In the genomic region with DNA sequence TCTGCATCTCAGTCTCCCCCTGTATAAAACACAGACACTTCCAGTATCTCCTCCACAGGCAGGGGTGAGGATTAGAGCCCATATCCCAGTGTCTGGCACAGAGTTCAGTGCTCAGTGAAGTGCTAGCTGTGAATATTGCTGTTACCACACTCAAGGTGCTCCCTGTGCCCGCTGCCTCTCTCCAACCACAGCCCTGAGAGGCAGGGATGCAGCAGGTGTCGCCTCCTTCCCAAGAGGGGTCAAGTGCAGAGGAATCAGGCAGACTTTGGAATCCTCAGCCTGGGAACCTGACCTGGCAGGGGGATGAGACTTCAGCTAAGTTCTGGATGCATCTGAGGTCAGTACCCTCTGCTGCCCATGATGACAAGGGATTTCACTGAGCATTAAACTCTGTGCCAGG, we compare ENCODE assay signal across 23 cellular contexts.
A peak's percentile ranks its signal among the peaks of the same experiment; 100 is the strongest.
DNase-seq lines count a peak whose midpoint lies in the region; ATAC-seq and TF ChIP-seq lines count a peak whose summit lies in the region.
"Had no signal": no experiment of that assay in that cellular context is flagged by ENCODE, and none has a peak within 500 bp of the region (broad histone marks: within the 10 kb centered on the region; RNA-seq: fewer than 3 reads in every experiment).

No MANE protein-coding gene starts in this region.

- H3K23ac ChIP-seq in neuronal stem cell (ENCODE audit: low read depth, low read length, poor library complexity): no peak overlapping the region

- no peak overlapping the region for H3K14ac ChIP-seq in neuronal stem cell (ENCODE audit: low read length)

- no peak overlapping the region for H3K9ac ChIP-seq in neuronal stem cell (ENCODE audit: low read depth, low read length, poor library complexity)
- H3K9ac ChIP-seq: BLaER1 treated with 17β-estradiol and CSF1 and Interleukin-3, amounts not matched to agents 10 nM and 100 nM had no signal

- H3K36me3 ChIP-seq in neuronal stem cell (replicated peaks in 1 of 2; ENCODE audit: control insufficient read depth in 2 of 2, insufficient read depth in 2 of 2, low read length in 2 of 2) (peaks cover 0 to 4% of the 10 kb centered on the region in 2 donors), WERI-Rb-1 (no peaks in the 10 kb centered on the region)
- H3K36me3 ChIP-seq: BE2C; BLaER1 treated with 17β-estradiol and CSF1 and Interleukin-3, amounts not matched to agents 10 nM and 100 nM; HAP-1 had no signal

- DNase-seq in activated CD8-positive, alpha-beta memory T cell treated with anti-CD3 and anti-CD28 coated beads for 24 hours: peak; percentile 15
- no peak for DNase-seq in activated CD8-positive, alpha-beta memory T cell treated with anti-CD3 and anti-CD28 coated beads, Interleukin-2, amount 10 ng/mL, durations not matched to agents 7 days and 5 days
- DNase-seq in left lobe of liver (ENCODE audit: low spot score): peak; percentile 39
- DNase-seq in neuronal stem cell (ENCODE audit: low spot score): no peak
- DNase-seq in NCI-H510A (lab: John Stamatoyannopoulos, UW): no peak
- DNase-seq in WERI-Rb-1: no peak
- DNase-seq in NCI-H2171 (lab: John Stamatoyannopoulos, UW): no peak
- DNase-seq: ACHN; AML-193; BE2C; CD4-positive, alpha-beta T cell; CD8-positive, alpha-beta memory T cell; DMS 273 treated with DMSO at 0.1 percent for 48 hours; DMS53; DMS79 treated with DMSO at 0.1 percent for 48 hours; GF-D8; HFFc6 had no signal

- no peaks in the 10 kb centered on the region for H3K79me1 ChIP-seq in neuronal stem cell (ENCODE audit: low read depth, low read length)

- H3K4me3 ChIP-seq in neuronal stem cell (ENCODE audit: low read length in 2 of 2) (no peak overlapping the region), WERI-Rb-1 (ENCODE audit: low read depth, low read length) (no peak overlapping the region)
- H3K4me3 ChIP-seq: A549; BLaER1 treated with 17β-estradiol and CSF1 and Interleukin-3, amounts not matched to agents 10 nM and 100 nM; GM23338; HAP-1 had no signal

- CTCF ChIA-PET in activated CD8-positive, alpha-beta memory T cell treated with anti-CD3 and anti-CD28 coated beads, Interleukin-2, amount 10 ng/mL, durations not matched to agents 7 days and 5 days (lab: Charles Lee): no interaction called here

- H3K9me3 ChIP-seq in neuronal stem cell (replicated peaks in 1 of 2; ENCODE audit: control insufficient read depth in 2 of 2, insufficient read depth in 1 of 2, low read depth in 1 of 2, low read length in 2 of 2): no peaks in the 10 kb centered on the region
- H3K9me3 ChIP-seq in WERI-Rb-1 (ENCODE audit: severe bottlenecking): no peaks in the 10 kb centered on the region
- H3K9me3 ChIP-seq: A549; BE2C; BLaER1 treated with 17β-estradiol and CSF1 and Interleukin-3, amounts not matched to agents 10 nM and 100 nM; HAP-1 had no signal

- H3K27ac ChIP-seq in neuronal stem cell (replicated peaks; ENCODE audit: low read length): no peak overlapping the region
- H3K27ac ChIP-seq in WERI-Rb-1: no peak overlapping the region
- H3K27ac ChIP-seq: 22Rv1; A549; BLaER1 treated with 17β-estradiol and CSF1 and Interleukin-3, amounts not matched to agents 10 nM and 100 nM had no signal

- H3K27me3 ChIP-seq in neuronal stem cell (ENCODE audit: control insufficient read depth in 3 of 3, insufficient read depth in 3 of 3, low read depth in 1 of 3, low read length in 3 of 3) (no peaks in the 10 kb centered on the region), WERI-Rb-1 (ENCODE audit: insufficient read depth, low read depth, severe bottlenecking) (no peaks in the 10 kb centered on the region)
- H3K27me3 ChIP-seq: BE2C; BLaER1 treated with 17β-estradiol and CSF1 and Interleukin-3, amounts not matched to agents 10 nM and 100 nM had no signal

- H3K4me1 ChIP-seq in neuronal stem cell (ENCODE audit: control insufficient read depth in 2 of 2, insufficient read depth in 1 of 2, low read depth in 1 of 2, low read length in 2 of 2): no peaks in the 10 kb centered on the region
- H3K4me1 ChIP-seq: BE2C; BLaER1 treated with 17β-estradiol and CSF1 and Interleukin-3, amounts not matched to agents 10 nM and 100 nM; HAP-1 had no signal

- no peak overlapping the region for H2BK120ac ChIP-seq in neuronal stem cell (ENCODE audit: low read depth, low read length)

- H3K36me3 Mint-ChIP-seq in activated CD8-positive, alpha-beta memory T cell treated with anti-CD3 and anti-CD28 coated beads, Interleukin-2, amount 10 ng/mL, durations not matched to agents 7 days and 5 days: no peaks in the 10 kb centered on the region
- H3K36me3 Mint-ChIP-seq: CD14-positive monocyte; CD8-positive, alpha-beta memory T cell had no signal

- H3K27me3 Mint-ChIP-seq in activated CD8-positive, alpha-beta memory T cell treated with anti-CD3 and anti-CD28 coated beads, Interleukin-2, amount 10 ng/mL, durations not matched to agents 7 days and 5 days: no peaks in the 10 kb centered on the region
- H3K27me3 Mint-ChIP-seq: CD4-positive, alpha-beta T cell; CD8-positive, alpha-beta memory T cell had no signal

- no peak overlapping the region for H2BK12ac ChIP-seq in neuronal stem cell (ENCODE audit: low read length)

- no peak for ATAC-seq in activated CD8-positive, alpha-beta memory T cell treated with anti-CD3 and anti-CD28 coated beads, Interleukin-2, amount 10 ng/mL, durations not matched to agents 7 days and 5 days
- ATAC-seq in left lobe of liver: no peak
- ATAC-seq: A549, GM23338 had no signal

- H3K4me2 ChIP-seq in neuronal stem cell (ENCODE audit: insufficient read depth, low read length, poor library complexity, severe bottlenecking): no peak overlapping the region
- H3K4me2 ChIP-seq: A549; BLaER1 treated with 17β-estradiol and CSF1 and Interleukin-3, amounts not matched to agents 10 nM and 100 nM; GM23338 had no signal

- no peak for TF ChIP-seq CTCF in WERI-Rb-1 (IDR thresholded peaks at IDR 0.05; ENCODE audit: low read depth, low read length)

- no peak overlapping the region for H4K8ac ChIP-seq in neuronal stem cell (ENCODE audit: low read depth, low read length)

- H2AFZ ChIP-seq in neuronal stem cell (ENCODE audit: low read length): no peak overlapping the region
- H2AFZ ChIP-seq: GM23338 had no signal

- H3K4me3 Mint-ChIP-seq in activated CD8-positive, alpha-beta memory T cell treated with anti-CD3 and anti-CD28 coated beads, Interleukin-2, amount 10 ng/mL, durations not matched to agents 7 days and 5 days: no peak overlapping the region
- H3K4me3 Mint-ChIP-seq: CD14-positive monocyte; CD4-positive, alpha-beta T cell; CD8-positive, alpha-beta memory T cell; GM23338; HFFc6 had no signal

- no peak overlapping the region for H2BK15ac ChIP-seq in neuronal stem cell (ENCODE audit: low read length)

- no peaks in the 10 kb centered on the region for H3K9me3 Mint-ChIP-seq in activated CD8-positive, alpha-beta memory T cell treated with anti-CD3 and anti-CD28 coated beads, Interleukin-2, amount 10 ng/mL, durations not matched to agents 7 days and 5 days (ENCODE audit: low read depth)
- H3K9me3 Mint-ChIP-seq: CD4-positive, alpha-beta T cell; HFFc6 had no signal

- H2AK5ac ChIP-seq in neuronal stem cell (ENCODE audit: low read depth, low read length): no peak overlapping the region

- H3K4ac ChIP-seq in neuronal stem cell (ENCODE audit: low read length): no peak overlapping the region

- no peak overlapping the region for H4K91ac ChIP-seq in neuronal stem cell (ENCODE audit: low read depth, low read length, poor library complexity)

- no CpG with 5 or more reads among the region's 2 CpGs for WGBS in neuronal stem cell (ENCODE audit: extremely low coverage in 2 of 2, insufficient read length in 2 of 2, insufficient replicate concordance in 1 of 2), 2 donors

- no peak overlapping the region for H3K27ac Mint-ChIP-seq in activated CD8-positive, alpha-beta memory T cell treated with anti-CD3 and anti-CD28 coated beads, Interleukin-2, amount 10 ng/mL, durations not matched to agents 7 days and 5 days
- H3K27ac Mint-ChIP-seq: CD14-positive monocyte; CD4-positive, alpha-beta T cell; CD8-positive, alpha-beta memory T cell; GM23338; HFFc6 had no signal

- no peaks in the 10 kb centered on the region for H3K4me1 Mint-ChIP-seq in activated CD8-positive, alpha-beta memory T cell treated with anti-CD3 and anti-CD28 coated beads, Interleukin-2, amount 10 ng/mL, durations not matched to agents 7 days and 5 days
- H3K4me1 Mint-ChIP-seq: CD14-positive monocyte; CD8-positive, alpha-beta memory T cell had no signal

- peak overlapping the region; percentile 11 for H3K18ac ChIP-seq in neuronal stem cell (ENCODE audit: low read length)

- H2BK5ac ChIP-seq in neuronal stem cell (ENCODE audit: low read length): no peak overlapping the region

Comparison
In these comparisons a context has a peak if more than half of its experiments do, and no peak if none do; other contexts are left out.
1. DNase-seq: peak in activated CD8-positive, alpha-beta memory T cell treated with anti-CD3 and anti-CD28 coated beads for 24 hours (single experiment) and left lobe of liver (single experiment); none in activated CD8-positive, alpha-beta memory T cell treated with anti-CD3 and anti-CD28 coated beads, Interleukin-2, amount 10 ng/mL, durations not matched to agents 7 days and 5 days (single experiment), neuronal stem cell (single experiment), NCI-H510A (single experiment), WERI-Rb-1 (single experiment) and NCI-H2171 (single experiment).